ENCODE assay signal across 21 cellular contexts in the genomic region with DNA sequence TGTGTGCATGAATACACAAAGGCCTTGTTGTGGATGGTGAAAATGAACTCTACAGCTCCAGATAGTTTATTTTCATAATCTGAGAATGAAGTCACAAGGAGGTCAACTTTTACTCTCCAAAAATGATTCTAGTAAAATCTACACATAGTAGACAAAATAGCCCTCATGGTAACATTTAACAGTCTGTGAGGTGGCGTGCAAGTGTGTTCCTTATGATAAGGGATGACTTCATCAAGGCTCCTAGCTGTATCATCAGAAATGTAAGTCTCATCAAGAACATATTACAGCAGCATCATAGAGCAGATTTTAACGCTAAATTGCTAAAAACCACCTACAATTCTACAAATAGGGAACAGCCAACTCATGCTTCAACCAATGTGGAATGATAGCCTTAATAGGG.
DNase-seq lines count a peak whose midpoint lies in the region; ATAC-seq and TF ChIP-seq lines count a peak whose summit lies in the region.
"Had no signal": no experiment of that assay in that cellular context is flagged by ENCODE, and none has a peak within 500 bp of the region (broad histone marks: within the 10 kb centered on the region; RNA-seq: fewer than 3 reads in every experiment).

No MANE protein-coding gene starts in this region.

- no peaks in the 10 kb centered on the region for H3K9me3 ChIP-seq in adipocyte (ENCODE audit: control insufficient read depth, low read length)
- no peaks in the 10 kb centered on the region for H3K9me3 ChIP-seq in osteoblast (ENCODE audit: low read depth, low read length)
- H3K9me3 ChIP-seq: psoas muscle had no signal

- no peak overlapping the region for H3K4me3 Mint-ChIP-seq in GM23338
- H3K4me3 Mint-ChIP-seq in endothelial cell (ENCODE audit: unreplicated experiment) = no peak overlapping the region
- H3K4me3 Mint-ChIP-seq in naive thymus-derived CD8-positive, alpha-beta T cell = no peak overlapping the region
- H3K4me3 Mint-ChIP-seq: activated T-helper 1 cell treated with anti-CD3 and anti-CD28 coated beads, Interleukin-12 subunit alpha, Interleukin-12 subunit beta, Interleukin-2, Interleukin-4 antibody, amounts not matched to agents 30 ng/mL and 10 ng/mL and 1 ng/mL, durations not matched to agents 14 hours and 24 hours and 36 hours; CD8-positive, alpha-beta memory T cell; immature natural killer cell had no signal

- H3K36me3 ChIP-seq in GM23338 (ENCODE audit: insufficient read depth) = no peaks in the 10 kb centered on the region
- peaks cover 6% of the 10 kb centered on the region for H3K36me3 ChIP-seq in adipocyte (ENCODE audit: control insufficient read depth, insufficient read depth, low read length, severe bottlenecking)
- H3K36me3 ChIP-seq in osteoblast (ENCODE audit: insufficient read depth, low read length) = peaks cover 5% of the 10 kb centered on the region

- ATAC-seq in GM23338 = no peak
- ATAC-seq in naive thymus-derived CD8-positive, alpha-beta T cell = no peak
- ATAC-seq: activated naive CD4-positive, alpha-beta T cell treated with anti-CD3 and anti-CD28 coated beads, Interleukin-2, amount 50 U/mL, for 72 hours; left ventricle myocardium superior; psoas muscle had no signal

- POLR2A ChIA-PET in naive thymus-derived CD8-positive, alpha-beta T cell (lab: Charles Lee) = no interaction called here

- H3K27ac ChIP-seq in GM23338 (ENCODE audit: low read depth) (0 out of 2 replicates have a peak overlapping the region, but pooled peaks have one; percentile 60), osteoblast (ENCODE audit: low read depth, low read length) (peak overlapping the region; percentile 91)
- H3K27ac ChIP-seq: hepatocyte, psoas muscle had no signal

- peaks cover 10% of the 10 kb centered on the region; the same call in 2 of the 3 replicates for H3K4me1 Mint-ChIP-seq in GM23338
- H3K4me1 Mint-ChIP-seq in endothelial cell (ENCODE audit: unreplicated experiment) = peaks cover 39% of the 10 kb centered on the region
- peaks cover 9 to 17% (median 14%) of the 10 kb centered on the region in 4 donors for H3K4me1 Mint-ChIP-seq in naive thymus-derived CD8-positive, alpha-beta T cell

- H3K27ac Mint-ChIP-seq in GM23338 (no peak overlapping the region), endothelial cell (ENCODE audit: unreplicated experiment) (no peak overlapping the region)
- no peak overlapping the region for H3K27ac Mint-ChIP-seq in naive thymus-derived CD8-positive, alpha-beta T cell
- H3K27ac Mint-ChIP-seq: activated T-helper 1 cell treated with anti-CD3 and anti-CD28 coated beads, Interleukin-12 subunit alpha, Interleukin-12 subunit beta, Interleukin-2, Interleukin-4 antibody, amounts not matched to agents 30 ng/mL and 10 ng/mL and 1 ng/mL, durations not matched to agents 14 hours and 24 hours and 36 hours; immature natural killer cell had no signal

- H3K9me2 ChIP-seq in GM23338 (ENCODE audit: insufficient read depth) = no peaks in the 10 kb centered on the region

- DNase-seq in GM23338 (ENCODE audit: low spot score) (no peak), adipocyte (ENCODE audit: low read depth) (no peak), fibroblast of mammary gland (ENCODE audit: low read depth) (peak; percentile 24), osteoblast (ENCODE audit: insufficient read length, low spot score, missing footprints) (peak; percentile 92), endothelial cell (ENCODE audit: low spot score) (no peak), NCI-H774 (lab: John Stamatoyannopoulos, UW) (no peak), AG20443 (ENCODE audit: low spot score) (no peak)
- DNase-seq in naive thymus-derived CD8-positive, alpha-beta T cell = no peak
- DNase-seq: activated CD4-positive, alpha-beta T cell treated with anti-CD3 and anti-CD28 coated beads, Interleukin-2, amount 50 U/mL, for 1 hour; CD8-positive, alpha-beta memory T cell; DMS153; immature natural killer cell; left ventricle myocardium superior; MM.1S; NCI-H1694; NCI-H82; psoas muscle had no signal

- H3K36me3 Mint-ChIP-seq in GM23338 (ENCODE audit: low read depth) (no peaks in the 10 kb centered on the region), endothelial cell (ENCODE audit: low read depth, unreplicated experiment) (peaks cover 8% of the 10 kb centered on the region)
- H3K36me3 Mint-ChIP-seq in naive thymus-derived CD8-positive, alpha-beta T cell = peaks cover 0 to 12% (median 6%) of the 10 kb centered on the region in 3 donors

- H3K4me2 ChIP-seq in GM23338 (no peak overlapping the region), osteoblast (ENCODE audit: insufficient read depth, low read length) (peak overlapping the region; percentile 11)
- H3K4me2 ChIP-seq: hepatocyte had no signal

- no peaks in the 10 kb centered on the region for H3K79me2 ChIP-seq in GM23338 (replicated peaks; ENCODE audit: insufficient read depth)
- H3K79me2 ChIP-seq in osteoblast (ENCODE audit: insufficient read depth, low read length) = no peaks in the 10 kb centered on the region
- H3K79me2 ChIP-seq: hepatocyte had no signal

- no peaks in the 10 kb centered on the region for H3K4me1 ChIP-seq in GM23338 (ENCODE audit: insufficient read depth)
- peaks cover 40% of the 10 kb centered on the region for H3K4me1 ChIP-seq in adipocyte (ENCODE audit: control insufficient read depth, insufficient read depth, low read length)
- H3K4me1 ChIP-seq in osteoblast (ENCODE audit: insufficient read depth, low read length) = peaks cover 36% of the 10 kb centered on the region

- H4K20me1 ChIP-seq in GM23338 (replicated peaks; ENCODE audit: insufficient read depth) (no peaks in the 10 kb centered on the region), osteoblast (ENCODE audit: insufficient read depth, low read length) (no peaks in the 10 kb centered on the region)

- TF ChIP-seq CTCF in GM23338 (conservative IDR thresholded peaks at IDR 0.05; ENCODE audit: low read depth in 2 of 2) = no peak
- no peak for TF ChIP-seq CTCF in fibroblast of mammary gland (conservative IDR thresholded peaks at IDR 0.05; ENCODE audit: control insufficient read depth, insufficient read depth, low read depth, low read length)
- TF ChIP-seq CTCF in osteoblast (IDR thresholded peaks at IDR 0.05; ENCODE audit: extremely low read depth, low read depth, low read length) = no peak
- no peak for TF ChIP-seq CTCF in endothelial cell (IDR thresholded peaks at IDR 0.05; ENCODE audit: unreplicated experiment)

- no peaks in the 10 kb centered on the region for H3K27me3 Mint-ChIP-seq in GM23338 (ENCODE audit: insufficient read depth, low read depth, poor library complexity)
- H3K27me3 Mint-ChIP-seq in endothelial cell (ENCODE audit: unreplicated experiment) = peaks cover 2% of the 10 kb centered on the region
- H3K27me3 Mint-ChIP-seq in naive thymus-derived CD8-positive, alpha-beta T cell = no peaks in the 10 kb centered on the region
- H3K27me3 Mint-ChIP-seq: CD8-positive, alpha-beta memory T cell had no signal

- no peak overlapping the region for H2AFZ ChIP-seq in GM23338
- H2AFZ ChIP-seq in osteoblast (ENCODE audit: low read length) = no peak overlapping the region
- H2AFZ ChIP-seq: hepatocyte had no signal

- 0 out of 2 replicates have a peak, but pooled peaks cover 3% of the 10 kb centered on the region for H3F3A ChIP-seq in GM23338 (replicated peaks; ENCODE audit: low read depth)

- peak overlapping the region; percentile 15 for H3K9ac ChIP-seq in adipocyte (ENCODE audit: low read length)

- H3K9me3 Mint-ChIP-seq in GM23338 = no peaks in the 10 kb centered on the region
- no peaks in the 10 kb centered on the region for H3K9me3 Mint-ChIP-seq in endothelial cell (ENCODE audit: unreplicated experiment)
- no peaks in the 10 kb centered on the region for H3K9me3 Mint-ChIP-seq in naive thymus-derived CD8-positive, alpha-beta T cell
- H3K9me3 Mint-ChIP-seq: activated naive CD4-positive, alpha-beta T cell treated with anti-CD3 and anti-CD28 coated beads, Interleukin-2, amount 50 U/mL, for 72 hours; activated T-helper 1 cell treated with anti-CD3 and anti-CD28 coated beads, Interleukin-12 subunit alpha, Interleukin-12 subunit beta, Interleukin-2, Interleukin-4 antibody, amounts not matched to agents 30 ng/mL and 10 ng/mL and 1 ng/mL, durations not matched to agents 14 hours and 24 hours and 36 hours; CD8-positive, alpha-beta memory T cell; immature natural killer cell had no signal

- H3K27me3 ChIP-seq in GM23338 (ENCODE audit: insufficient read depth) = no peaks in the 10 kb centered on the region
- H3K27me3 ChIP-seq in adipocyte (replicated peaks; ENCODE audit: control insufficient read depth, insufficient read depth, low read length) = no peaks in the 10 kb centered on the region
- H3K27me3 ChIP-seq in osteoblast (ENCODE audit: insufficient read depth, low read length) = no peaks in the 10 kb centered on the region
- H3K27me3 ChIP-seq: hepatocyte had no signal

- H3K4me3 ChIP-seq in GM23338 (no peak overlapping the region), adipocyte (ENCODE audit: low read length) (no peak overlapping the region), fibroblast of mammary gland (ENCODE audit: control insufficient read depth, low read depth, low read length) (no peak overlapping the region), osteoblast (ENCODE audit: insufficient read depth, low read length) (no peak overlapping the region)
- H3K4me3 ChIP-seq: coronary artery, hepatocyte, psoas muscle had no signal

TF ChIP-seq in GM23338, 12 proteins besides CTCF, POLR2A, EP300 and RAD21 (continues in another document):
- TF ChIP-seq POLR2AphosphoS5 (IDR thresholded peaks at IDR 0.05; ENCODE audit: low read depth) = no peak
- no peak for TF ChIP-seq EZH2 (IDR thresholded peaks at IDR 0.05; ENCODE audit: low read depth, unreplicated experiment)
- TF ChIP-seq EZH2phosphoT487 (IDR thresholded peaks at IDR 0.05; ENCODE audit: unreplicated experiment) = no peak
- TF ChIP-seq JUNB (IDR thresholded peaks at IDR 0.05; ENCODE audit: unreplicated experiment) = no peak
- no peak for TF ChIP-seq CREB1 (CRISPR knock-in tag; IDR thresholded peaks at IDR 0.05; ENCODE audit: low read depth)
- TF ChIP-seq ZNF331 (CRISPR knock-in tag; IDR thresholded peaks at IDR 0.05; ENCODE audit: low read depth) = no peak
- TF ChIP-seq STAT1 (IDR thresholded peaks at IDR 0.05; ENCODE audit: unreplicated experiment) = no peak
- TF ChIP-seq, protein P1, sequence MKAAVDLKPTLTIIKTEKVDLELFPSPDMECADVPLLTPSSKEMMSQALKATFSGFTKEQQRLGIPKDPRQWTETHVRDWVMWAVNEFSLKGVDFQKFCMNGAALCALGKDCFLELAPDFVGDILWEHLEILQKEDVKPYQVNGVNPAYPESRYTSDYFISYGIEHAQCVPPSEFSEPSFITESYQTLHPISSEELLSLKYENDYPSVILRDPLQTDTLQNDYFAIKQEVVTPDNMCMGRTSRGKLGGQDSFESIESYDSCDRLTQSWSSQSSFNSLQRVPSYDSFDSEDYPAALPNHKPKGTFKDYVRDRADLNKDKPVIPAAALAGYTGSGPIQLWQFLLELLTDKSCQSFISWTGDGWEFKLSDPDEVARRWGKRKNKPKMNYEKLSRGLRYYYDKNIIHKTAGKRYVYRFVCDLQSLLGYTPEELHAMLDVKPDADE (IDR thresholded peaks at IDR 0.05) = no peak
- no peak for TF ChIP-seq NANOG (IDR thresholded peaks at IDR 0.05; ENCODE audit: borderline replicate concordance)

Comparison
In these comparisons a context has a peak if more than half of its experiments do, and no peak if none do; other contexts are left out.
1. DNase-seq: peak in fibroblast of mammary gland (single experiment) and osteoblast (single experiment); none in GM23338 (single experiment), adipocyte (single experiment), endothelial cell (single experiment), naive thymus-derived CD8-positive, alpha-beta T cell (0 of 10), NCI-H774 (single experiment) and AG20443 (single experiment).